In the genomic region with DNA sequence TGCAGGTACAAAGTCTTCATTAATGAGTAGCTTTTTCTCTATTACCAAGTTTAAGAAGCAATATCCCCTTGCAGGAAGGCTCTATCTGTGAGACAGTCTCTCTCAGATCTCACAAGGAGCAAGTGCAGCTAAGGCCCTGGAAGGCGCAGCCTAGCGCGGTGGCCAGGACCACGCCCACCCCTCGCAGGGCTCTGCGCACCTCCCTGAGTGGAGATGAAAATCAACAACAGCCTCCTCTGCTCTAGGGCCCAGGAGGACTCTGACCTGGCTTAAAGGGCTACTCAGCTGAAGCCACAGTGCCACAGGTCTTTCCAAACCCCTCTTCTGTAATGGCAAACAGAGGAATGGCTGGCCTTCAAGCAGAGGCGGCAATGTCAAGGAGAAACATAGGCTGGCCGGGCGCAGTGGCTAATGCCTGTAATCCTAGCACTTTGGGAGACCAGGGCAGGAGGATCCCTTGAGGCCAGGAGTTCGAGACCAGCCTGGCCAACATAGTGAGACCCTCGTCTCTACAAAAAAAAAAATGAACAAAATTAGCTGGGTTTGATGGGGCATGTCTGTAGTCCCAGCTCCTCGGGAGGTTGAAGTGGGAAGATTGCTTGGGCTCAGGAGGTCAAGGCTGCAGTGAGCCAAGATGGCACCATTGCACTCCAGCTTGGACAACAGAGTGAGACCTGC, we compare ENCODE assay signal across 15 cellular contexts. TPM values are rescaled to one million over a fixed set of nuclear protein-coding genes. Genes with fewer than 3 reads are reported as not detected.
A peak's percentile ranks its signal among the peaks of the same experiment; 100 is the strongest.
DNase-seq lines count a peak whose midpoint lies in the region; ATAC-seq and TF ChIP-seq lines count a peak whose summit lies in the region.
"Had no signal": no experiment of that assay in that cellular context is flagged by ENCODE, and none has a peak within 500 bp of the region (broad histone marks: within the 10 kb centered on the region; RNA-seq: fewer than 3 reads in every experiment).

No MANE protein-coding gene starts in this region.

- peaks cover 5% of the 10 kb centered on the region for H3K4me1 ChIP-seq in testis
- H3K4me1 ChIP-seq: BE2C, HAP-1 had no signal

- no peaks in the 10 kb centered on the region for H3K27me3 ChIP-seq in testis
- H3K27me3 ChIP-seq: BE2C had no signal

- peak overlapping the region; percentile 16; the same call in 1 of the 2 replicates for H3K27ac ChIP-seq in RWPE1
- no peak overlapping the region for H3K27ac ChIP-seq in testis
- H3K27ac ChIP-seq: C4-2B, HL-60 had no signal

- H3K4me3 ChIP-seq in testis = no peak overlapping the region
- H3K4me3 ChIP-seq: HAP-1 had no signal

- H3K4me1 Mint-ChIP-seq in central memory CD8-positive, alpha-beta T cell = peaks cover 9% of the 10 kb centered on the region
- H3K4me1 Mint-ChIP-seq in nephron progenitor cell = peaks cover 7% of the 10 kb centered on the region
- no peaks in the 10 kb centered on the region for H3K4me1 Mint-ChIP-seq in activated T-helper 2 cell treated with anti-CD3 and anti-CD28 coated beads, Interferon-gamma antibody, Interleukin-2, Interleukin-4, amounts not matched to agents 10 μg/mL and 5 μg/mL and 100 μg/mL, durations not matched to agents 14 hours and 24 hours and 36 hours (ENCODE audit: low read depth)
- H3K4me1 Mint-ChIP-seq: CD4-positive, alpha-beta memory T cell had no signal

- CTCF ChIA-PET in RWPE1 (lab: Yijun Ruan, JAX) = interaction anchor here (0.7 kb wide), 1 partner anchor 25 kb away, joined by 3 read pairs; no protein-coding TSS in a partner anchor

- no peaks in the 10 kb centered on the region for H3K9me3 ChIP-seq in testis
- H3K9me3 ChIP-seq: BE2C, HAP-1 had no signal

- POLR2A ChIA-PET in RWPE1 (lab: Yijun Ruan, JAX; ENCODE audit: low non-redundant PET) = no interaction called here

- H3K36me3 ChIP-seq in testis (ENCODE audit: low read depth, missing control alignments) = no peaks in the 10 kb centered on the region

- peaks cover 52% of the 10 kb centered on the region for H3K36me3 Mint-ChIP-seq in central memory CD8-positive, alpha-beta T cell (ENCODE audit: insufficient read depth)
- H3K36me3 Mint-ChIP-seq in nephron progenitor cell (ENCODE audit: low read depth) = peaks cover 39% of the 10 kb centered on the region
- H3K36me3 Mint-ChIP-seq in activated T-helper 2 cell treated with anti-CD3 and anti-CD28 coated beads, Interferon-gamma antibody, Interleukin-2, Interleukin-4, amounts not matched to agents 10 μg/mL and 5 μg/mL and 100 μg/mL, durations not matched to agents 14 hours and 24 hours and 36 hours (ENCODE audit: low read depth) = peaks cover 63% of the 10 kb centered on the region

- no peaks in the 10 kb centered on the region for H3K9me3 Mint-ChIP-seq in central memory CD8-positive, alpha-beta T cell
- no peaks in the 10 kb centered on the region for H3K9me3 Mint-ChIP-seq in nephron progenitor cell
- H3K9me3 Mint-ChIP-seq in activated T-helper 2 cell treated with anti-CD3 and anti-CD28 coated beads, Interferon-gamma antibody, Interleukin-2, Interleukin-4, amounts not matched to agents 10 μg/mL and 5 μg/mL and 100 μg/mL, durations not matched to agents 14 hours and 24 hours and 36 hours = no peaks in the 10 kb centered on the region
- H3K9me3 Mint-ChIP-seq: HFFc6 had no signal

- TF ChIP-seq POLR2A in testis (IDR thresholded peaks at IDR 0.05) = no peak

- no peak for ATAC-seq in central memory CD8-positive, alpha-beta T cell (replicated peaks; ENCODE audit: extremely low read depth, poor library complexity, severe bottlenecking)
- ATAC-seq in GM21786 (IDR thresholded peaks at IDR 0.05; ENCODE audit: unreplicated experiment) = no peak

- 80 to 90% methylated on average over 12 of the region's 12 CpGs for WGBS in testis, 2 donors

- no peak for TF ChIP-seq CTCF in RWPE1 (conservative IDR thresholded peaks at IDR 0.05; ENCODE audit: low read depth)
- no peak for TF ChIP-seq CTCF in nephron progenitor cell (IDR thresholded peaks at IDR 0.05)
- TF ChIP-seq CTCF in testis (IDR thresholded peaks at IDR 0.05) = no peak

- H3K4me3 Mint-ChIP-seq in central memory CD8-positive, alpha-beta T cell = no peak overlapping the region
- H3K4me3 Mint-ChIP-seq in nephron progenitor cell = no peak overlapping the region
- no peak overlapping the region for H3K4me3 Mint-ChIP-seq in activated T-helper 2 cell treated with anti-CD3 and anti-CD28 coated beads, Interferon-gamma antibody, Interleukin-2, Interleukin-4, amounts not matched to agents 10 μg/mL and 5 μg/mL and 100 μg/mL, durations not matched to agents 14 hours and 24 hours and 36 hours (ENCODE audit: low read depth)
- H3K4me3 Mint-ChIP-seq: HFFc6 had no signal

- H3K27ac Mint-ChIP-seq in central memory CD8-positive, alpha-beta T cell (ENCODE audit: low read depth) = peak overlapping the region; percentile 49
- peak overlapping the region; percentile 64 for H3K27ac Mint-ChIP-seq in nephron progenitor cell
- no peak overlapping the region for H3K27ac Mint-ChIP-seq in activated T-helper 2 cell treated with anti-CD3 and anti-CD28 coated beads, Interferon-gamma antibody, Interleukin-2, Interleukin-4, amounts not matched to agents 10 μg/mL and 5 μg/mL and 100 μg/mL, durations not matched to agents 14 hours and 24 hours and 36 hours
- H3K27ac Mint-ChIP-seq: HFFc6 had no signal

- intact Hi-C loops in testis (cut with DNase I; ENCODE audit: low total_unique reads) = no loop called here
- intact Hi-C loops in activated T-helper 2 cell treated with anti-CD3 and anti-CD28 coated beads, Interferon-gamma antibody, Interleukin-2, Interleukin-4, amounts not matched to agents 10 μg/mL and 5 μg/mL and 100 μg/mL, durations not matched to agents 14 hours and 24 hours and 36 hours (cut with micrococcal nuclease) = no loop called here

- no peaks in the 10 kb centered on the region for H3K27me3 Mint-ChIP-seq in central memory CD8-positive, alpha-beta T cell
- no peaks in the 10 kb centered on the region for H3K27me3 Mint-ChIP-seq in nephron progenitor cell (ENCODE audit: low read depth, poor library complexity)
- H3K27me3 Mint-ChIP-seq in activated T-helper 2 cell treated with anti-CD3 and anti-CD28 coated beads, Interferon-gamma antibody, Interleukin-2, Interleukin-4, amounts not matched to agents 10 μg/mL and 5 μg/mL and 100 μg/mL, durations not matched to agents 14 hours and 24 hours and 36 hours (ENCODE audit: low read depth) = no peaks in the 10 kb centered on the region
- H3K27me3 Mint-ChIP-seq: CD4-positive, alpha-beta memory T cell had no signal

- DNase-seq in RWPE1 (ENCODE audit: low spot score) (no peak), nephron progenitor cell (no peak), testis (peak; percentile 47), NCI-H146 (lab: John Stamatoyannopoulos, UW) (no peak)
- no peak for DNase-seq in central memory CD8-positive, alpha-beta T cell (ENCODE audit: low spot score in 2 of 2)
- DNase-seq in activated T-helper 2 cell treated with anti-CD3 and anti-CD28 coated beads, Interferon-gamma antibody, Interleukin-2, Interleukin-4, amounts not matched to agents 10 μg/mL and 5 μg/mL and 100 μg/mL, durations not matched to agents 14 hours and 24 hours and 36 hours (ENCODE audit: low spot score) = no peak
- DNase-seq: BE2C; CD4-positive, alpha-beta memory T cell; DMS79 treated with DMSO at 0.1 percent for 48 hours; EL; HFFc6 had no signal

RNA-seq across cellular contexts. Expression of a gene that starts 11.9 kb away (rescaled TPM):
- total RNA-seq in testis = 100 to 1,000 TPM in 1 of 2 donors, 10 to 100 TPM in 1; 90.4 to 103 TPM
- 67.8 TPM for polyA plus RNA-seq in testis (ENCODE audit: insufficient read depth, low read depth, low replicate concordance)
- total RNA-seq in activated T-helper 2 cell treated with anti-CD3 and anti-CD28 coated beads, Interferon-gamma antibody, Interleukin-2, Interleukin-4, amounts not matched to agents 10 μg/mL and 5 μg/mL and 100 μg/mL, durations not matched to agents 14 hours and 24 hours and 36 hours = 74.5 and 77.5 TPM in 2 replicates

RNA-seq across cellular contexts. Expression of a gene that starts 31.3 kb away (rescaled TPM):
- total RNA-seq in testis = 10 to 100 TPM; 32.2 to 38.0 TPM
- 22.1 TPM for polyA plus RNA-seq in testis (ENCODE audit: insufficient read depth, low read depth, low replicate concordance)
- 20.8 and 21.8 TPM in 2 replicates for total RNA-seq in activated T-helper 2 cell treated with anti-CD3 and anti-CD28 coated beads, Interferon-gamma antibody, Interleukin-2, Interleukin-4, amounts not matched to agents 10 μg/mL and 5 μg/mL and 100 μg/mL, durations not matched to agents 14 hours and 24 hours and 36 hours
